In genomic region chr1:164764333-164764732, GRCh38 we compare ENCODE assay signal across 34 cellular contexts.
DNase-seq lines count a peak whose midpoint lies in the region; ATAC-seq, FAIRE-seq and TF ChIP-seq lines count a peak whose summit lies in the region.
"Had no signal": no experiment of that assay in that cellular context is flagged by ENCODE, and none has a peak within 500 bp of the region (broad histone marks: within the 10 kb centered on the region; RNA-seq: fewer than 3 reads in every experiment).

No MANE protein-coding gene starts in this region.

- H3K4me3 ChIP-seq in left ventricle myocardium inferior (no peak overlapping the region), astrocyte of the spinal cord (ENCODE audit: low read depth, low read length) (no peak overlapping the region), mesenchymal stem cell (ENCODE audit: insufficient read depth in 1 of 2, low read depth in 1 of 2, low read length in 2 of 2) (no peak overlapping the region), HepG2 (replicated peaks in 1 of 3; ENCODE audit: insufficient read depth in 1 of 3, low read depth in 2 of 3, low read length in 3 of 3) (no peak overlapping the region)
- H3K4me3 ChIP-seq: HAP-1, heart right ventricle, upper lobe of left lung had no signal

- no peak overlapping the region for H2AK5ac ChIP-seq in mesenchymal stem cell (ENCODE audit: low read length, severe bottlenecking)

- no TSS peak for BruUV-seq in HepG2 (replicated peaks; lab: Mats Ljungman, UMichigan)

- no peak overlapping the region for H2BK15ac ChIP-seq in mesenchymal stem cell (ENCODE audit: low read depth, poor library complexity, severe bottlenecking)

- TF ChIP-seq CTCF in left ventricle myocardium inferior (IDR thresholded peaks at IDR 0.05; ENCODE audit: borderline replicate concordance) (no peak), astrocyte of the spinal cord (IDR thresholded peaks at IDR 0.05; ENCODE audit: low read depth, low read length) (no peak), HepG2 (CRISPR knock-in tag; IDR thresholded peaks at IDR 0.05) (no peak)

- no peaks in the 10 kb centered on the region for H3K79me1 ChIP-seq in mesenchymal stem cell (replicated peaks; ENCODE audit: low read length, poor library complexity, severe bottlenecking)

- H3K4ac ChIP-seq in mesenchymal stem cell (ENCODE audit: low read depth in 1 of 2, low read length in 2 of 2), result no peak overlapping the region

- H2BK5ac ChIP-seq in mesenchymal stem cell (ENCODE audit: low read depth, low read length, poor library complexity, severe bottlenecking), result no peak overlapping the region

- H3K4me1 ChIP-seq in left ventricle myocardium inferior (peaks cover 70% of the 10 kb centered on the region), mesenchymal stem cell (ENCODE audit: control insufficient read depth, insufficient read depth, low read depth, low read length) (peaks cover 8% of the 10 kb centered on the region), HepG2 (ENCODE audit: insufficient read depth, low read length) (no peaks in the 10 kb centered on the region)
- H3K4me1 ChIP-seq: HAP-1 had no signal

- ATAC-seq in HG03520 (IDR thresholded peaks at IDR 0.05; ENCODE audit: unreplicated experiment) (no peak), HepG2 (no peak), GM21723 (IDR thresholded peaks at IDR 0.05; ENCODE audit: unreplicated experiment) (no peak)
- ATAC-seq: activated T-helper 17 cell treated with anti-CD3 and anti-CD28 coated beads, Interleukin-2, amount 50 U/mL, for 72 hours; effector memory CD8-positive, alpha-beta T cell; foreskin keratinocyte; heart right ventricle; naive thymus-derived CD8-positive, alpha-beta T cell; Panc1; stimulated activated effector memory CD8-positive, alpha-beta T cell treated with anti-CD3 and anti-CD28 coated beads, Interleukin-12 subunit alpha, Interleukin-12 subunit beta, amount 100 ng/mL, for 72 hours had no signal

- H3K9me3 ChIP-seq in left ventricle myocardium inferior (replicated peaks) (no peaks in the 10 kb centered on the region), mesenchymal stem cell (ENCODE audit: control insufficient read depth, low read length) (no peaks in the 10 kb centered on the region), HepG2 (ENCODE audit: low read length) (no peaks in the 10 kb centered on the region)
- H3K9me3 ChIP-seq: HAP-1, heart right ventricle, upper lobe of left lung had no signal

- intact Hi-C loops in left ventricle myocardium inferior (cut with micrococcal nuclease) (no loop called here), cardiac septum (cut with DNase I) (no loop called here), HepG2 (cut with micrococcal nuclease; ENCODE audit: unreplicated experiment) (no loop called here)

- POLR2A ChIA-PET in HepG2 (lab: Yijun Ruan, JAX), result no interaction called here

- H2BK120ac ChIP-seq in mesenchymal stem cell (ENCODE audit: low read depth, low read length), result no peak overlapping the region

- H4K20me1 ChIP-seq in HepG2 (ENCODE audit: insufficient read depth, low read length), result no peaks in the 10 kb centered on the region

- WGBS in mesenchymal stem cell, result no CpG with 5 or more reads among the region's 1 CpG
- WGBS in HepG2 (ENCODE audit: low lambda C conversion rate), result 70% methylated on average over 1 of the region's 1 CpG

- H3K23ac ChIP-seq in mesenchymal stem cell (ENCODE audit: low read length in 2 of 2), result no peak overlapping the region

- H4K91ac ChIP-seq in mesenchymal stem cell (ENCODE audit: low read length), result no peak overlapping the region

- no peak overlapping the region for H2AFZ ChIP-seq in mesenchymal stem cell (ENCODE audit: low read depth, low read length)
- no peak overlapping the region for H2AFZ ChIP-seq in HepG2 (ENCODE audit: low read length)

- CTCF ChIA-PET in HepG2 (lab: Yijun Ruan, JAX; ENCODE audit: low intra/inter-chr PET ratio, low total read pairs), result no interaction called here

- FAIRE-seq in HepG2 (lab: Jason Lieb, UNC), result no peak
- FAIRE-seq: kidney had no signal

- no peaks in the 10 kb centered on the region for H3K79me2 ChIP-seq in HepG2 (ENCODE audit: insufficient read depth, low read length)

- no peak for TF ChIP-seq POLR2A in HepG2 (IDR thresholded peaks at IDR 0.05; ENCODE audit: insufficient read depth in 1 of 2, low read depth in 2 of 2, low read length in 2 of 2)

- H3K36me3 ChIP-seq in left ventricle myocardium inferior, result no peaks in the 10 kb centered on the region
- no peaks in the 10 kb centered on the region for H3K36me3 ChIP-seq in mesenchymal stem cell (ENCODE audit: control insufficient read depth in 1 of 2, insufficient read depth in 2 of 2, low read depth in 1 of 2, low read length in 2 of 2)
- no peaks in the 10 kb centered on the region for H3K36me3 ChIP-seq in HepG2 (replicated peaks in 1 of 2; ENCODE audit: control insufficient read depth in 1 of 2, insufficient read depth in 2 of 2, low read length in 2 of 2)
- H3K36me3 ChIP-seq: HAP-1, heart right ventricle, upper lobe of left lung, WERI-Rb-1 had no signal

- peak overlapping the region; percentile 67 for H3K27ac ChIP-seq in left ventricle myocardium inferior (replicated peaks)
- H3K27ac ChIP-seq in mesenchymal stem cell (ENCODE audit: low read length, poor library complexity, severe bottlenecking), result no peak overlapping the region
- no peak overlapping the region for H3K27ac ChIP-seq in HepG2 (ENCODE audit: extremely low read length, insufficient read depth, low read length)
- H3K27ac ChIP-seq: foreskin keratinocyte, WERI-Rb-1 had no signal

- no peak overlapping the region for H3K4me2 ChIP-seq in mesenchymal stem cell (ENCODE audit: low read length, poor library complexity, severe bottlenecking)
- no peak overlapping the region for H3K4me2 ChIP-seq in HepG2 (ENCODE audit: low read depth, low read length)

- in situ Hi-C loops in astrocyte of the spinal cord (cut with HindIII; ENCODE audit: low sequenced_read_pairs) (no loop called here), HepG2 (cut with HindIII; ENCODE audit: extremely low pct_ligation_motif_present, low pct_unique_long_range_greater_than_20kb) (no loop called here)

- no peak overlapping the region for H4K8ac ChIP-seq in mesenchymal stem cell (ENCODE audit: low read length)

- DNase-seq in left ventricle myocardium inferior (no peak), cardiac septum (ENCODE audit: low spot score) (no peak), astrocyte of the spinal cord (ENCODE audit: low read depth, low spot score) (peak; percentile 30), mesenchymal stem cell (peak; percentile 38), superior temporal gyrus (ENCODE audit: extremely low spot score) (no peak), HepG2 (ENCODE audit: low spot score) (no peak)
- DNase-seq: 8988T; activated CD4-positive, alpha-beta T cell treated with anti-CD3 and anti-CD28 coated beads for 4 hours; activated naive CD4-positive, alpha-beta T cell treated with anti-CD3 and anti-CD28 coated beads, Interleukin-2, amount 10 ng/mL, durations not matched to agents 7 days and 5 days; AML-193; amniotic stem cell; caudate nucleus; CD4-positive, alpha-beta memory T cell; effector memory CD8-positive, alpha-beta T cell; foreskin keratinocyte; heart right ventricle; kidney; midbrain; naive thymus-derived CD8-positive, alpha-beta T cell; NCI-H1048; NCI-H1694; NCI-H446; NCI-H748 treated with DMSO at 0.1 percent for 48 hours; nucleus accumbens; Right ventricle myocardium superior; T-helper 9 cell; upper lobe of left lung; WERI-Rb-1 had no signal

- TF ChIP-seq RAD21 in HepG2 (CRISPR knock-in tag; IDR thresholded peaks at IDR 0.05), result no peak

- TF ChIP-seq EP300 in HepG2 (IDR thresholded peaks at IDR 0.05; ENCODE audit: low read depth in 2 of 2, low read length in 2 of 2) (no peak), HepG2 (CRISPR knock-in tag; IDR thresholded peaks at IDR 0.05; ENCODE audit: borderline replicate concordance) (no peak)

- H3K14ac ChIP-seq in mesenchymal stem cell (ENCODE audit: low read length in 2 of 2), result no peak overlapping the region

- H3K27me3 ChIP-seq in left ventricle myocardium inferior (ENCODE audit: low read depth) (no peaks in the 10 kb centered on the region), mesenchymal stem cell (ENCODE audit: control insufficient read depth in 1 of 2, insufficient read depth in 1 of 2, low read length in 2 of 2) (no peaks in the 10 kb centered on the region), HepG2 (ENCODE audit: control insufficient read depth in 1 of 2, insufficient read depth in 2 of 2, low read length in 2 of 2) (no peaks in the 10 kb centered on the region)
- H3K27me3 ChIP-seq: foreskin keratinocyte, heart right ventricle, upper lobe of left lung had no signal

- H3K9ac ChIP-seq in mesenchymal stem cell (ENCODE audit: low read length) (peak overlapping the region; percentile 2), HepG2 (ENCODE audit: insufficient read depth, low read depth, low read length) (no peak overlapping the region)

- H3K18ac ChIP-seq in mesenchymal stem cell (ENCODE audit: low read depth in 1 of 2, low read length in 2 of 2), result no peak overlapping the region

- H2BK12ac ChIP-seq in mesenchymal stem cell (ENCODE audit: low read length in 2 of 2), result no peak overlapping the region

TF ChIP-seq in HepG2, 621 proteins besides CTCF, POLR2A, EP300 and RAD21 (continues in another document):
- TF ChIP-seq SRSF4 (IDR thresholded peaks at IDR 0.05; ENCODE audit: low read depth, low read length, poor library complexity, severe bottlenecking) (no peak), MIER3 (CRISPR knock-in tag; IDR thresholded peaks at IDR 0.05; ENCODE audit: borderline replicate concordance) (no peak), ZNF441 (CRISPR knock-in tag; IDR thresholded peaks at IDR 0.05; ENCODE audit: borderline replicate concordance) (no peak), NR2C2 (CRISPR knock-in tag; IDR thresholded peaks at IDR 0.05; ENCODE audit: borderline replicate concordance) (no peak), HNRNPH1 (optimal IDR thresholded peaks at IDR 0.05; ENCODE audit: low read depth, low read length) (no peak), ZNF292 (CRISPR knock-in tag; IDR thresholded peaks at IDR 0.05; ENCODE audit: borderline replicate concordance, low read depth) (no peak), KLF12 (CRISPR knock-in tag; IDR thresholded peaks at IDR 0.05; ENCODE audit: borderline replicate concordance) (no peak), ISL2 (CRISPR knock-in tag; IDR thresholded peaks at IDR 0.05) (no peak)
- TF ChIP-seq, protein P1, sequence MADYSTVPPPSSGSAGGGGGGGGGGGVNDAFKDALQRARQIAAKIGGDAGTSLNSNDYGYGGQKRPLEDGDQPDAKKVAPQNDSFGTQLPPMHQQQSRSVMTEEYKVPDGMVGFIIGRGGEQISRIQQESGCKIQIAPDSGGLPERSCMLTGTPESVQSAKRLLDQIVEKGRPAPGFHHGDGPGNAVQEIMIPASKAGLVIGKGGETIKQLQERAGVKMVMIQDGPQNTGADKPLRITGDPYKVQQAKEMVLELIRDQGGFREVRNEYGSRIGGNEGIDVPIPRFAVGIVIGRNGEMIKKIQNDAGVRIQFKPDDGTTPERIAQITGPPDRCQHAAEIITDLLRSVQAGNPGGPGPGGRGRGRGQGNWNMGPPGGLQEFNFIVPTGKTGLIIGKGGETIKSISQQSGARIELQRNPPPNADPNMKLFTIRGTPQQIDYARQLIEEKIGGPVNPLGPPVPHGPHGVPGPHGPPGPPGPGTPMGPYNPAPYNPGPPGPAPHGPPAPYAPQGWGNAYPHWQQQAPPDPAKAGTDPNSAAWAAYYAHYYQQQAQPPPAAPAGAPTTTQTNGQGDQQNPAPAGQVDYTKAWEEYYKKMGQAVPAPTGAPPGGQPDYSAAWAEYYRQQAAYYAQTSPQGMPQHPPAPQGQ (CRISPR knock-in tag; IDR thresholded peaks at IDR 0.05; ENCODE audit: borderline replicate concordance), result no peak

Comparison
In these comparisons a context has a peak if more than half of its experiments do, and no peak if none do; other contexts are left out.
1. DNase-seq: peak in astrocyte of the spinal cord (single experiment) and mesenchymal stem cell (single experiment); none in left ventricle myocardium inferior (single experiment), cardiac septum (single experiment), superior temporal gyrus (single experiment) and HepG2 (single experiment).